ENCODE assay signal across 8 cellular contexts in genomic region chr14:93655078-93655750, GRCh38.
A peak's percentile ranks its signal among the peaks of the same experiment; 100 is the strongest.
DNase-seq lines count a peak whose midpoint lies in the region; ATAC-seq and TF ChIP-seq lines count a peak whose summit lies in the region.

No MANE protein-coding gene starts in this region.

- ATAC-seq in GM21737 (IDR thresholded peaks at IDR 0.05; ENCODE audit: unreplicated experiment), result no peak
- ATAC-seq in GM21390 (IDR thresholded peaks at IDR 0.05; ENCODE audit: unreplicated experiment), result no peak

- no peaks in the 10 kb centered on the region for H3K9me2 ChIP-seq in Loucy (replicated peaks; ENCODE audit: low read depth, low read length)

- no peaks in the 10 kb centered on the region for H3F3A ChIP-seq in Loucy (ENCODE audit: low read depth)

- peak; percentile 81 for TF ChIP-seq CTCF in Loucy (conservative IDR thresholded peaks at IDR 0.05; ENCODE audit: low read length)

- H3K9ac ChIP-seq in Loucy (ENCODE audit: low read depth, low read length, poor library complexity, severe bottlenecking), result no peak overlapping the region

- no peaks in the 10 kb centered on the region for H3K79me2 ChIP-seq in Loucy (ENCODE audit: insufficient read depth, low read length)

- H3K27me3 ChIP-seq in Loucy (ENCODE audit: insufficient read depth, low read length, poor library complexity, severe bottlenecking), result no peaks in the 10 kb centered on the region

- H4K20me1 ChIP-seq in Loucy (ENCODE audit: insufficient read depth, low read length, poor library complexity, severe bottlenecking), result no peaks in the 10 kb centered on the region

- no peak overlapping the region for H3K4me3 ChIP-seq in Loucy (ENCODE audit: low read length, poor library complexity, severe bottlenecking)

- in situ Hi-C loops in SK-MEL-5 (cut with HindIII; ENCODE audit: low pct_unique_long_range_greater_than_20kb, low sequenced_read_pairs), result loop anchor here (10.0 kb wide), 1 partner anchor 250 kb away; no protein-coding TSS in a partner anchor

- H3K9me3 ChIP-seq in Loucy (ENCODE audit: insufficient read depth, low read depth, low read length), result no peaks in the 10 kb centered on the region

- peak; percentile 46 for DNase-seq in SIG-M5 treated with dmso at 0.1 percent for 504 hours (lab: John Stamatoyannopoulos, UW; ENCODE audit: unreplicated experiment)
- DNase-seq in SIG-M5 (lab: John Stamatoyannopoulos, UW), result no peak
- peak; percentile 88 for DNase-seq in SK-MEL-5 (ENCODE audit: low read depth, low spot score)
- peak; percentile 56 for DNase-seq in foreskin melanocyte
- DNase-seq in renal cortical epithelial cell (ENCODE audit: low read depth), result peak; percentile 54

- H2AFZ ChIP-seq in Loucy (ENCODE audit: low read length), result no peak overlapping the region

- no peaks in the 10 kb centered on the region for H3K4me1 ChIP-seq in Loucy (ENCODE audit: insufficient read depth, low read length, poor library complexity, severe bottlenecking)

- H3K36me3 ChIP-seq in Loucy (ENCODE audit: insufficient read depth, low read length), result peaks cover 23% of the 10 kb centered on the region; the same call in 1 of the 2 replicates

- no peak overlapping the region for H3K4me2 ChIP-seq in Loucy (ENCODE audit: low read depth, low read length, poor library complexity, severe bottlenecking)
